In genomic region chr2:171160630-171161424, GRCh38 we compare ENCODE assay signal across 8 cellular contexts. TPM values are rescaled to one million over a fixed set of nuclear protein-coding genes. Genes with fewer than 3 reads are reported as not detected.
DNase-seq lines count a peak whose midpoint lies in the region; ATAC-seq and TF ChIP-seq lines count a peak whose summit lies in the region.

Gene TLK1, minus strand, starts transcription at chr2:171160893. Its CDS starts 465 bp downstream, at chr2:171160428.

- no peaks in the 10 kb centered on the region for H3K27me3 ChIP-seq in CD4-positive, alpha-beta memory T cell (ENCODE audit: insufficient read depth, low read length)
- H3K27me3 ChIP-seq in endodermal cell (ENCODE audit: control insufficient read depth, insufficient read depth, low read length, poor library complexity, severe bottlenecking), result no peaks in the 10 kb centered on the region

- ATAC-seq in GM19438 (IDR thresholded peaks at IDR 0.05; ENCODE audit: low read depth, unreplicated experiment) (peak; percentile 51), HG03571 (IDR thresholded peaks at IDR 0.05; ENCODE audit: unreplicated experiment) (peak; percentile 57)

- DNase-seq in CD4-positive, alpha-beta memory T cell, result peak; percentile 78 to 84 (median 82)
- peak; percentile 72 for DNase-seq in NOMO-1 treated with dmso at 0.1 percent for 144 hours (lab: John Stamatoyannopoulos, UW; ENCODE audit: unreplicated experiment)
- peak; percentile 27 to 59 (median 51) for DNase-seq in activated CD8-positive, alpha-beta memory T cell treated with anti-CD3 and anti-CD28 coated beads for 48 hours (ENCODE audit: low read depth in 2 of 3, low spot score in 2 of 3)
- DNase-seq in endodermal cell, result peak; percentile 90
- DNase-seq in stimulated activated CD8-positive, alpha-beta memory T cell treated with anti-CD3 and anti-CD28 coated beads, Interleukin-15, amount 100 ng/mL, for 4 hours (ENCODE audit: low read depth in 2 of 2), result peak; percentile 50 to 55

- peaks cover 48 to 72% (median 57%) of the 10 kb centered on the region in 4 donors for H3K4me1 Mint-ChIP-seq in CD4-positive, alpha-beta memory T cell
- peaks cover 29% of the 10 kb centered on the region for H3K4me1 Mint-ChIP-seq in endodermal cell

- no peaks in the 10 kb centered on the region for H3K27me3 Mint-ChIP-seq in CD4-positive, alpha-beta memory T cell
- no peaks in the 10 kb centered on the region for H3K27me3 Mint-ChIP-seq in endodermal cell (ENCODE audit: insufficient read depth)

- POLR2A ChIA-PET in CD4-positive, alpha-beta memory T cell (lab: Charles Lee; ENCODE audit: partially characterized antibody), result interaction anchor here (0.6 to 5.1 kb wide), 17 partner anchors 10 to 273 kb away, joined by 3 to 32 read pairs (median 9); partner anchors contain the start of genes DCAF17, GORASP2 and METTL8

- H3K27ac ChIP-seq in CD4-positive, alpha-beta memory T cell (ENCODE audit: low read depth, low read length), result peak within 1 kb of the TSS; percentile 89
- H3K27ac ChIP-seq in endodermal cell (ENCODE audit: low read depth, low read length) (peak within 1 kb of the TSS; percentile 95), mesodermal cell (ENCODE audit: low read depth, low read length, severe bottlenecking) (peak within 1 kb of the TSS; percentile 97)

- peaks cover 67% of the 10 kb centered on the region for H3K4me1 ChIP-seq in CD4-positive, alpha-beta memory T cell (ENCODE audit: insufficient read depth, low read length)
- H3K4me1 ChIP-seq in endodermal cell (ENCODE audit: control insufficient read depth, insufficient read depth, low read length), result peaks cover 3% of the 10 kb centered on the region
- no peaks in the 10 kb centered on the region for H3K4me1 ChIP-seq in mesodermal cell (ENCODE audit: control insufficient read depth, insufficient read depth, low read length, poor library complexity, severe bottlenecking)

- CTCF ChIA-PET in CD4-positive, alpha-beta memory T cell (lab: Charles Lee; ENCODE audit: partially characterized antibody), result interaction anchor here (0.6 to 8.9 kb wide), 12 partner anchors 49 to 278 kb away, joined by 3 to 91 read pairs (median 4); partner anchors contain the start of gene GORASP2

- peak within 1 kb of the TSS; percentile 93 to 98 (median 94) for H3K27ac Mint-ChIP-seq in CD4-positive, alpha-beta memory T cell
- peak within 1 kb of the TSS; percentile 96 for H3K27ac Mint-ChIP-seq in endodermal cell

- TF ChIP-seq CTCF in endodermal cell (conservative IDR thresholded peaks at IDR 0.05), result peak; percentile 15

- H3K36me3 ChIP-seq in CD4-positive, alpha-beta memory T cell (ENCODE audit: insufficient read depth, low read length), result no peaks in the 10 kb centered on the region
- no peaks in the 10 kb centered on the region for H3K36me3 ChIP-seq in endodermal cell (ENCODE audit: control insufficient read depth, insufficient read depth, low read length)
- no peaks in the 10 kb centered on the region for H3K36me3 ChIP-seq in mesodermal cell (ENCODE audit: control insufficient read depth, insufficient read depth, low read length)

- peaks cover 0 to 14% of the 10 kb centered on the region in 2 donors for H3K36me3 Mint-ChIP-seq in CD4-positive, alpha-beta memory T cell
- no peaks in the 10 kb centered on the region for H3K36me3 Mint-ChIP-seq in endodermal cell (ENCODE audit: low read depth)

- H3K9ac ChIP-seq in endodermal cell (ENCODE audit: extremely low read depth, low read length, poor library complexity, severe bottlenecking), result peak within 1 kb of the TSS; percentile 71

- H3K4me3 ChIP-seq in CD4-positive, alpha-beta memory T cell (ENCODE audit: low read length in 2 of 2), result peak within 1 kb of the TSS; percentile 78 to 95
- H3K4me3 ChIP-seq in endodermal cell (ENCODE audit: low read length), result peak within 1 kb of the TSS; percentile 95
- H3K4me3 ChIP-seq in mesodermal cell (ENCODE audit: extremely low read depth, insufficient read depth, low read length, poor library complexity, severe bottlenecking), result peak within 1 kb of the TSS; percentile 91

- 0% methylated on average over 5 to 106 of the region's 106 CpGs for WGBS in endodermal cell (ENCODE audit: insufficient coverage in 1 of 2, insufficient read length in 1 of 2), 2 experiments
- WGBS in mesodermal cell (ENCODE audit: insufficient coverage in 2 of 2), 2 experiments, result 0% methylated on average over 74 to 76 of the region's 106 CpGs

- H3K9me3 Mint-ChIP-seq in CD4-positive, alpha-beta memory T cell, result peaks cover 0 to 2% (median 0%) of the 10 kb centered on the region in 8 donors
- H3K9me3 Mint-ChIP-seq in endodermal cell, result no peaks in the 10 kb centered on the region

- intact Hi-C loops in CD4-positive, alpha-beta memory T cell (cut with micrococcal nuclease), result loop anchor here (1.0 to 5.0 kb wide), 5 partner anchors 50 to 273 kb away; partner anchors contain the start of gene DCAF17

- no peaks in the 10 kb centered on the region for H3K9me3 ChIP-seq in CD4-positive, alpha-beta memory T cell (ENCODE audit: control insufficient read depth in 1 of 2, low read length in 2 of 2)
- H3K9me3 ChIP-seq in endodermal cell (ENCODE audit: control insufficient read depth, low read length) (no peaks in the 10 kb centered on the region), mesodermal cell (ENCODE audit: control insufficient read depth, low read length) (no peaks in the 10 kb centered on the region)

- H3K4me3 Mint-ChIP-seq in CD4-positive, alpha-beta memory T cell, result peak within 1 kb of the TSS; percentile 94 to 99 (median 96)
- peak within 1 kb of the TSS; percentile 98 for H3K4me3 Mint-ChIP-seq in endodermal cell

RNA-seq across cellular contexts. Expression of gene TLK1, which starts in this region (rescaled TPM):
- total RNA-seq in CD4-positive, alpha-beta memory T cell, result 100 to 1,000 TPM; 138 to 152 TPM
- polyA plus RNA-seq in CD4-positive, alpha-beta memory T cell, result 10 to 100 TPM; 19.2 to 53.6 TPM
- 10 to 100 TPM; 85.4 to 85.8 TPM for total RNA-seq in endodermal cell
- polyA plus RNA-seq in endodermal cell (2013, experiment 1 of 2), result 35.0 TPM
- polyA plus RNA-seq in endodermal cell (2013, experiment 2 of 2), result 32.3 TPM
- polyA plus RNA-seq in mesodermal cell (2013, experiment 1 of 2), result 24.5 TPM
- polyA plus RNA-seq in mesodermal cell (2013, experiment 2 of 2), result 25.1 TPM

Comparison
In these comparisons a context has a peak if more than half of its experiments do, and no peak if none do; other contexts are left out.
1. Peak in every context shown above with its lines: DNase-seq, ATAC-seq, H3K4me3 ChIP-seq and H3K27ac ChIP-seq.